18 cellular contexts compared by ENCODE assay signal in genomic region chr2:84801816-84802215, GRCh38.
DNase-seq lines count a peak whose midpoint lies in the region; ATAC-seq, FAIRE-seq and TF ChIP-seq lines count a peak whose summit lies in the region.
"Had no signal": no experiment of that assay in that cellular context is flagged by ENCODE, and none has a peak within 500 bp of the region (broad histone marks: within the 10 kb centered on the region; RNA-seq: fewer than 3 reads in every experiment).

No MANE protein-coding gene starts in this region.

- peaks cover 9% of the 10 kb centered on the region for H3K4me1 Mint-ChIP-seq in stimulated activated memory B cell treated with anti-CD40 and anti-IgM and Interleukin-4, amounts not matched to agents 10 μg/mL and 1 μg/mL and 100 μg/mL, for 72 hours

- intact Hi-C loops in HepG2 (cut with micrococcal nuclease; ENCODE audit: unreplicated experiment) = no loop called here
- intact Hi-C loops in right lobe of liver (cut with DNase I) = no loop called here
- intact Hi-C loops in body of pancreas (cut with DNase I) = no loop called here

- TF ChIP-seq RAD21 in HepG2 (CRISPR knock-in tag; IDR thresholded peaks at IDR 0.05) = no peak

- H3K9me3 Mint-ChIP-seq in stimulated activated memory B cell treated with anti-CD40 and anti-IgM and Interleukin-4, amounts not matched to agents 10 μg/mL and 1 μg/mL and 100 μg/mL, for 72 hours = peaks cover 6% of the 10 kb centered on the region

- TF ChIP-seq EP300 in HepG2 (IDR thresholded peaks at IDR 0.05; ENCODE audit: low read depth in 2 of 2, low read length in 2 of 2) = no peak
- TF ChIP-seq EP300 in HepG2 (CRISPR knock-in tag; IDR thresholded peaks at IDR 0.05; ENCODE audit: borderline replicate concordance) = no peak

- H3K36me3 Mint-ChIP-seq in stimulated activated memory B cell treated with anti-CD40 and anti-IgM and Interleukin-4, amounts not matched to agents 10 μg/mL and 1 μg/mL and 100 μg/mL, for 72 hours = no peaks in the 10 kb centered on the region

- H3K27ac ChIP-seq in HepG2 (ENCODE audit: extremely low read length, insufficient read depth, low read length) (no peak overlapping the region), right lobe of liver (no peak overlapping the region), MM.1S (ENCODE audit: low read length) (no peak overlapping the region), body of pancreas (no peak overlapping the region)
- H3K27ac ChIP-seq: 22Rv1, A549, C4-2B had no signal

- H3K36me3 ChIP-seq in HepG2 (replicated peaks in 1 of 2; ENCODE audit: control insufficient read depth in 1 of 2, insufficient read depth in 2 of 2, low read length in 2 of 2) (no peaks in the 10 kb centered on the region), right lobe of liver (no peaks in the 10 kb centered on the region), MM.1S (replicated peaks; ENCODE audit: insufficient read depth, low read length) (no peaks in the 10 kb centered on the region), body of pancreas (replicated peaks in 1 of 2; ENCODE audit: insufficient read depth in 1 of 2, low read depth in 2 of 2) (no peaks in the 10 kb centered on the region)

- no peak for TF ChIP-seq POLR2A in HepG2 (IDR thresholded peaks at IDR 0.05; ENCODE audit: insufficient read depth in 1 of 2, low read depth in 2 of 2, low read length in 2 of 2)
- no peak for TF ChIP-seq POLR2A in right lobe of liver (IDR thresholded peaks at IDR 0.05)
- no peak for TF ChIP-seq POLR2A in body of pancreas (IDR thresholded peaks at IDR 0.05)

- no peak overlapping the region for H3K4me3 ChIP-seq in HepG2 (replicated peaks in 1 of 3; ENCODE audit: insufficient read depth in 1 of 3, low read depth in 2 of 3, low read length in 3 of 3)
- no peak overlapping the region for H3K4me3 ChIP-seq in right lobe of liver
- no peak overlapping the region for H3K4me3 ChIP-seq in MM.1S (ENCODE audit: low read length)
- H3K4me3 ChIP-seq in body of pancreas = no peak overlapping the region
- H3K4me3 ChIP-seq: A549 had no signal

- in situ Hi-C loops in HepG2 (cut with HindIII; ENCODE audit: extremely low pct_ligation_motif_present, low pct_unique_long_range_greater_than_20kb) = no loop called here

- no peak for DNase-seq in HepG2 (ENCODE audit: low spot score)
- no peak for DNase-seq in right lobe of liver
- no peak for DNase-seq in MM.1S
- peak; percentile 15 for DNase-seq in fibroblast of gingiva (ENCODE audit: low read depth)
- DNase-seq in body of pancreas = no peak
- no peak for DNase-seq in SKM-1 (lab: John Stamatoyannopoulos, UW; ENCODE audit: unreplicated experiment)
- DNase-seq in iPS-NIHi11 (ENCODE audit: low spot score) = no peak
- DNase-seq: AML-193; Caco-2; CD4-positive, alpha-beta T cell; GDM1; GOT3; H9 had no signal

- no peak for FAIRE-seq in HepG2 (lab: Jason Lieb, UNC)
- FAIRE-seq: A549, D721Med had no signal

- H2AFZ ChIP-seq in HepG2 (ENCODE audit: low read length) (no peak overlapping the region), MM.1S (ENCODE audit: low read length) (0 out of 2 replicates have a peak overlapping the region, but pooled peaks have one; percentile 8)

- POLR2A ChIA-PET in HepG2 (lab: Yijun Ruan, JAX) = no interaction called here

- H3K4me3 Mint-ChIP-seq in stimulated activated memory B cell treated with anti-CD40 and anti-IgM and Interleukin-4, amounts not matched to agents 10 μg/mL and 1 μg/mL and 100 μg/mL, for 72 hours = no peak overlapping the region
- H3K4me3 Mint-ChIP-seq: CD4-positive, alpha-beta T cell; H9 had no signal

- H3K4me2 ChIP-seq in HepG2 (ENCODE audit: low read depth, low read length) (no peak overlapping the region), MM.1S (ENCODE audit: low read depth, low read length) (peak overlapping the region; percentile 16)
- H3K4me2 ChIP-seq: A549 had no signal

- ATAC-seq in HepG2 (no peak), right lobe of liver (no peak), body of pancreas (no peak)
- no peak for ATAC-seq in stimulated activated memory B cell treated with anti-CD40 and anti-IgM and Interleukin-4, amounts not matched to agents 10 μg/mL and 1 μg/mL and 100 μg/mL, for 72 hours
- ATAC-seq: A549 had no signal

- H3K27me3 ChIP-seq in HepG2 (ENCODE audit: control insufficient read depth in 1 of 2, insufficient read depth in 2 of 2, low read length in 2 of 2) = no peaks in the 10 kb centered on the region
- H3K27me3 ChIP-seq in right lobe of liver = no peaks in the 10 kb centered on the region
- no peaks in the 10 kb centered on the region for H3K27me3 ChIP-seq in MM.1S (replicated peaks; ENCODE audit: insufficient read depth, low read length)
- H3K27me3 ChIP-seq in body of pancreas = no peaks in the 10 kb centered on the region

- CTCF ChIA-PET in HepG2 (lab: Yijun Ruan, JAX; ENCODE audit: low intra/inter-chr PET ratio, low total read pairs) = no interaction called here

- H3K79me2 ChIP-seq in HepG2 (ENCODE audit: insufficient read depth, low read length) = no peaks in the 10 kb centered on the region
- H3K79me2 ChIP-seq in MM.1S (ENCODE audit: low read length) = no peaks in the 10 kb centered on the region

- no peak overlapping the region for H3K27ac Mint-ChIP-seq in stimulated activated memory B cell treated with anti-CD40 and anti-IgM and Interleukin-4, amounts not matched to agents 10 μg/mL and 1 μg/mL and 100 μg/mL, for 72 hours
- H3K27ac Mint-ChIP-seq: CD4-positive, alpha-beta T cell; H9 had no signal

- H3F3A ChIP-seq in MM.1S (ENCODE audit: insufficient read depth, low read length) = peaks cover 10% of the 10 kb centered on the region

- H3K9ac ChIP-seq in HepG2 (ENCODE audit: insufficient read depth, low read depth, low read length) (no peak overlapping the region), MM.1S (ENCODE audit: low read length) (no peak overlapping the region)

- H3K4me1 ChIP-seq in HepG2 (ENCODE audit: insufficient read depth, low read length) (no peaks in the 10 kb centered on the region), right lobe of liver (no peaks in the 10 kb centered on the region), MM.1S (ENCODE audit: low read length) (peaks cover 25% of the 10 kb centered on the region), body of pancreas (no peaks in the 10 kb centered on the region)
- H3K4me1 ChIP-seq: Caco-2 had no signal

- 3% methylated on average over 2 of the region's 2 CpGs for WGBS in HepG2 (ENCODE audit: low lambda C conversion rate)
- 70% methylated on average over 2 of the region's 2 CpGs for WGBS in right lobe of liver (ENCODE audit: insufficient coverage, low coverage, low lambda C conversion rate, missing lambda C conversion rate)
- WGBS in body of pancreas, 2 donors = 83 to 90% methylated on average over 2 of the region's 2 CpGs

- no TSS peak for BruUV-seq in HepG2 (replicated peaks; lab: Mats Ljungman, UMichigan)

- TF ChIP-seq CTCF in HepG2 (CRISPR knock-in tag; IDR thresholded peaks at IDR 0.05) (no peak), right lobe of liver (IDR thresholded peaks at IDR 0.05) (no peak), MM.1S (IDR thresholded peaks at IDR 0.05; ENCODE audit: low read length) (no peak), body of pancreas (IDR thresholded peaks at IDR 0.05) (no peak)

- no peaks in the 10 kb centered on the region for H3K9me2 ChIP-seq in MM.1S (replicated peaks; ENCODE audit: insufficient read depth, low read length)

- H3K27me3 Mint-ChIP-seq in stimulated activated memory B cell treated with anti-CD40 and anti-IgM and Interleukin-4, amounts not matched to agents 10 μg/mL and 1 μg/mL and 100 μg/mL, for 72 hours = no peaks in the 10 kb centered on the region
- H3K27me3 Mint-ChIP-seq: CD4-positive, alpha-beta T cell had no signal

- H3K9me3 ChIP-seq in HepG2 (ENCODE audit: low read length) (no peaks in the 10 kb centered on the region), right lobe of liver (no peaks in the 10 kb centered on the region), MM.1S (replicated peaks; ENCODE audit: insufficient read depth, low read length) (no peaks in the 10 kb centered on the region), body of pancreas (peaks cover 0 to 5% (median 0%) of the 10 kb centered on the region in 3 donors)
- H3K9me3 ChIP-seq: A549, Caco-2 had no signal

- no peaks in the 10 kb centered on the region for H4K20me1 ChIP-seq in HepG2 (ENCODE audit: insufficient read depth, low read length)
- H4K20me1 ChIP-seq in MM.1S (ENCODE audit: insufficient read depth, low read length) = no peaks in the 10 kb centered on the region

TF ChIP-seq in HepG2, 621 proteins besides CTCF, POLR2A, EP300 and RAD21:
- TF ChIP-seq LCORL (IDR thresholded peaks at IDR 0.05) (0 out of 2 replicates have a peak, but pooled peaks have one; percentile 14), LCORL (CRISPR knock-in tag; IDR thresholded peaks at IDR 0.05) (no peak), DNMT1 (CRISPR knock-in tag; IDR thresholded peaks at IDR 0.05) (no peak), ZNF468 (CRISPR knock-in tag; IDR thresholded peaks at IDR 0.05) (no peak), ZNF441 (CRISPR knock-in tag; IDR thresholded peaks at IDR 0.05; ENCODE audit: borderline replicate concordance) (no peak)
